In genomic region chr17:38450699-38451029, GRCh38 we compare ENCODE assay signal across 12 cellular contexts. TPM values are rescaled to one million over a fixed set of nuclear protein-coding genes. Genes with fewer than 3 reads are reported as not detected.
DNase-seq lines count a peak whose midpoint lies in the region; ATAC-seq and TF ChIP-seq lines count a peak whose summit lies in the region.
"Had no signal": no experiment of that assay in that cellular context is flagged by ENCODE, and none has a peak within 500 bp of the region (broad histone marks: within the 10 kb centered on the region; RNA-seq: fewer than 3 reads in every experiment).

No MANE protein-coding gene starts in this region.

- DNase-seq in GM23248 (no peak), WTC11 (ENCODE audit: low spot score) (no peak), iPS DF 4.7 (ENCODE audit: extremely low read depth, low spot score) (peak; percentile 87), HCEC 1CT (no peak), DMS114 treated with DMSO at 0.1 percent for 48 hours (lab: John Stamatoyannopoulos, UW; ENCODE audit: unreplicated experiment) (no peak)
- DNase-seq in stimulated activated CD4-positive, alpha-beta T cell treated with anti-CD3 and anti-CD28 coated beads, Interleukin-4, amount 100 ng/mL, for 1 hour: no peak
- DNase-seq: activated CD8-positive, alpha-beta T cell treated with anti-CD3 and anti-CD28 coated beads for 36 hours; KG1; left colon had no signal

- H3K9me2 ChIP-seq in GM23248 (ENCODE audit: insufficient read depth): no peaks in the 10 kb centered on the region

- H3K27ac Mint-ChIP-seq in WTC11: peak overlapping the region; percentile 99
- H3K27ac Mint-ChIP-seq: activated CD8-positive, alpha-beta T cell treated with anti-CD3 and anti-CD28 coated beads for 36 hours; activated naive CD4-positive, alpha-beta T cell treated with anti-CD3 and anti-CD28 coated beads, Interleukin-2, amount 50 U/mL, for 24 hours had no signal

- CTCF ChIA-PET in WTC11 (lab: Charles Lee): interaction anchor here (0.6 to 4.2 kb wide), 19 partner anchors 8 to 212 kb away, joined by 3 to 70 read pairs (median 4); partner anchors contain the start of gene SRCIN1

- in situ Hi-C loops in GM23248 (cut with MboI): no loop called here

- H3K27me3 Mint-ChIP-seq in WTC11 (ENCODE audit: low read depth): 0 out of 2 replicates have a peak, but pooled peaks cover 2% of the 10 kb centered on the region

- peaks cover 26% of the 10 kb centered on the region for H3F3A ChIP-seq in GM23248 (ENCODE audit: insufficient read depth)

- TF ChIP-seq CTCF in WTC11 (IDR thresholded peaks at IDR 0.05): no peak

- peak overlapping the region; percentile 76 for H3K4me3 Mint-ChIP-seq in WTC11
- H3K4me3 Mint-ChIP-seq: activated CD8-positive, alpha-beta T cell treated with anti-CD3 and anti-CD28 coated beads for 36 hours; activated naive CD4-positive, alpha-beta T cell treated with anti-CD3 and anti-CD28 coated beads, Interleukin-2, amount 50 U/mL, for 24 hours had no signal

- H3K27ac ChIP-seq in GM23248: peak overlapping the region; percentile 80

- peaks cover 58% of the 10 kb centered on the region for H3K4me1 Mint-ChIP-seq in WTC11

- peaks cover 69% of the 10 kb centered on the region for H3K4me1 ChIP-seq in GM23248 (ENCODE audit: insufficient read depth)
- H3K4me1 ChIP-seq in skeletal muscle satellite cell (ENCODE audit: control insufficient read depth, insufficient read depth, low read length): peaks cover 76% of the 10 kb centered on the region

- H3K79me2 ChIP-seq in GM23248 (ENCODE audit: insufficient read depth): peaks cover 87% of the 10 kb centered on the region

- no peak overlapping the region for H2AFZ ChIP-seq in GM23248

- no peaks in the 10 kb centered on the region for H3K9me3 Mint-ChIP-seq in WTC11
- H3K9me3 Mint-ChIP-seq: activated CD8-positive, alpha-beta T cell treated with anti-CD3 and anti-CD28 coated beads for 36 hours; activated naive CD4-positive, alpha-beta T cell treated with anti-CD3 and anti-CD28 coated beads, Interleukin-2, amount 50 U/mL, for 24 hours had no signal

- H4K20me1 ChIP-seq in GM23248 (ENCODE audit: insufficient read depth): 0 out of 2 replicates have a peak, but pooled peaks cover 5% of the 10 kb centered on the region

- 29 to 46% methylated on average over 1 to 2 of the region's 2 CpGs for WGBS in GM23248 (ENCODE audit: low coverage in 1 of 2, low lambda C conversion rate in 2 of 2, missing lambda C conversion rate in 2 of 2), 2 experiments

- H3K9ac ChIP-seq in GM23248 (peak overlapping the region; percentile 61), skeletal muscle satellite cell (ENCODE audit: low read depth, low read length) (peak overlapping the region; percentile 54)

- POLR2A ChIA-PET in WTC11 (lab: Charles Lee): interaction anchor here (0.6 to 3.1 kb wide), 13 partner anchors 9 to 113 kb away, joined by 3 to 28 read pairs (median 6); partner anchors contain the start of gene ARHGAP23

- ATAC-seq in WTC11 (no peak), GM21786 (IDR thresholded peaks at IDR 0.05; ENCODE audit: unreplicated experiment) (no peak)
- ATAC-seq: activated CD8-positive, alpha-beta T cell treated with anti-CD3 and anti-CD28 coated beads for 36 hours; left colon had no signal

- H3K9me3 ChIP-seq in GM23248 (ENCODE audit: low read depth) (no peaks in the 10 kb centered on the region), skeletal muscle satellite cell (replicated peaks; ENCODE audit: low read length) (no peaks in the 10 kb centered on the region)

- 0 out of 2 replicates have a peak, but pooled peaks cover 2% of the 10 kb centered on the region for H3K36me3 Mint-ChIP-seq in WTC11
- H3K36me3 Mint-ChIP-seq: activated naive CD4-positive, alpha-beta T cell treated with anti-CD3 and anti-CD28 coated beads, Interleukin-2, amount 50 U/mL, for 24 hours had no signal

- H3K36me3 ChIP-seq in GM23248 (ENCODE audit: low read depth) (no peaks in the 10 kb centered on the region), skeletal muscle satellite cell (ENCODE audit: insufficient read depth, low read length) (peaks cover 5% of the 10 kb centered on the region)

- H3K4me3 ChIP-seq in GM23248: peak overlapping the region; percentile 62
- H3K4me3 ChIP-seq in skeletal muscle satellite cell (ENCODE audit: low read length): peak overlapping the region; percentile 42

- peak overlapping the region; percentile 81 for H3K4me2 ChIP-seq in GM23248 (ENCODE audit: unreplicated experiment)
- peak overlapping the region; percentile 76 for H3K4me2 ChIP-seq in skeletal muscle satellite cell (ENCODE audit: low read length)

- H3K27me3 ChIP-seq in GM23248 (replicated peaks; ENCODE audit: insufficient read depth) (no peaks in the 10 kb centered on the region), skeletal muscle satellite cell (ENCODE audit: control insufficient read depth, insufficient read depth, low read length) (no peaks in the 10 kb centered on the region)

TF ChIP-seq in WTC11, 78 proteins besides CTCF, POLR2A, EP300 and RAD21:
- TF ChIP-seq E2F5 (CRISPR knock-in tag; IDR thresholded peaks at IDR 0.05): no peak
- TF ChIP-seq NFATC4 (CRISPR knock-in tag; IDR thresholded peaks at IDR 0.05): no peak
- TF ChIP-seq PRRX2 (CRISPR knock-in tag; IDR thresholded peaks at IDR 0.05): no peak
- TF ChIP-seq, protein P1, sequence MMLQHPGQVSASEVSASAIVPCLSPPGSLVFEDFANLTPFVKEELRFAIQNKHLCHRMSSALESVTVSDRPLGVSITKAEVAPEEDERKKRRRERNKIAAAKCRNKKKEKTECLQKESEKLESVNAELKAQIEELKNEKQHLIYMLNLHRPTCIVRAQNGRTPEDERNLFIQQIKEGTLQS (CRISPR knock-in tag; conservative IDR thresholded peaks at IDR 0.05): no peak
- no peak for TF ChIP-seq RORB (CRISPR knock-in tag; IDR thresholded peaks at IDR 0.05)
- TF ChIP-seq, protein P2, sequence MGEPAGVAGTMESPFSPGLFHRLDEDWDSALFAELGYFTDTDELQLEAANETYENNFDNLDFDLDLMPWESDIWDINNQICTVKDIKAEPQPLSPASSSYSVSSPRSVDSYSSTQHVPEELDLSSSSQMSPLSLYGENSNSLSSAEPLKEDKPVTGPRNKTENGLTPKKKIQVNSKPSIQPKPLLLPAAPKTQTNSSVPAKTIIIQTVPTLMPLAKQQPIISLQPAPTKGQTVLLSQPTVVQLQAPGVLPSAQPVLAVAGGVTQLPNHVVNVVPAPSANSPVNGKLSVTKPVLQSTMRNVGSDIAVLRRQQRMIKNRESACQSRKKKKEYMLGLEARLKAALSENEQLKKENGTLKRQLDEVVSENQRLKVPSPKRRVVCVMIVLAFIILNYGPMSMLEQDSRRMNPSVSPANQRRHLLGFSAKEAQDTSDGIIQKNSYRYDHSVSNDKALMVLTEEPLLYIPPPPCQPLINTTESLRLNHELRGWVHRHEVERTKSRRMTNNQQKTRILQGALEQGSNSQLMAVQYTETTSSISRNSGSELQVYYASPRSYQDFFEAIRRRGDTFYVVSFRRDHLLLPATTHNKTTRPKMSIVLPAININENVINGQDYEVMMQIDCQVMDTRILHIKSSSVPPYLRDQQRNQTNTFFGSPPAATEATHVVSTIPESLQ (CRISPR knock-in tag; IDR thresholded peaks at IDR 0.05): no peak
- TF ChIP-seq SMAD3 (CRISPR knock-in tag; IDR thresholded peaks at IDR 0.05; ENCODE audit: borderline replicate concordance): no peak
- 0 out of 2 replicates have a peak, but pooled peaks have one; percentile 16 for TF ChIP-seq FOXK1 (CRISPR knock-in tag; IDR thresholded peaks at IDR 0.05)
- no peak for TF ChIP-seq ZNF138 (CRISPR knock-in tag; conservative IDR thresholded peaks at IDR 0.05)

RNA-seq across cellular contexts. Expression of gene ARHGAP23, which starts 22.4 kb away (rescaled TPM):
- total RNA-seq in GM23248 (2014; rRNA removed; shearing (Covaris generic)): 64.2 and 69.4 TPM in 2 replicates
- polyA plus RNA-seq in GM23248 (2016; fragmentation: Nextera tagmentation; extraction: Ambion mirVana): 5.3 and 6.6 TPM in 2 replicates
- total RNA-seq in WTC11 (2021): 49.1 to 66.0 TPM (median 56.6 TPM) in 3 replicates
- total RNA-seq in skeletal muscle satellite cell (2012; rRNA removed): 16.6 and 18.5 TPM in 2 replicates
